9 cellular contexts compared by ENCODE assay signal in the genomic region with DNA sequence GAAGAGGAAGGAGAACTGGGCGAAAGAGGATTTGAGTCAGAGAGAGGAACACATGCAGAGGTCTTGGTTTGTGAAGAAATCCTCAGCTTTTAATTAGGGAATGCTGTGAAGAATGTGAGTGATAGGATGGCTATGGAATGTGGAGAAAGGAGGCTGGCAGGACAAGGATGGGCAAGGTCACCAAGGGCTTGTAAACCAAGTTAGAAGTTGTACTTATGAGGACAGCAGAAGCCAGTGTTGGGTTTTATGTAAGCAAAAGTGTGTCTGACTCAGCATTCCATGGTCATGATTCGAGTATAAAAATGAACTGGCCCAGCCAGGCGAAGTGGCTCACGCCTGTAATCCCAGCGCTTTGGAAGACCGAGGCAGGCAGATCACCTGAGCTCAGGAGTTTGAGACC. TPM values are rescaled to one million over a fixed set of nuclear protein-coding genes. Genes with fewer than 3 reads are reported as not detected.
DNase-seq lines count a peak whose midpoint lies in the region; ATAC-seq and TF ChIP-seq lines count a peak whose summit lies in the region.
"Had no signal": no experiment of that assay in that cellular context is flagged by ENCODE, and none has a peak within 500 bp of the region (broad histone marks: within the 10 kb centered on the region; RNA-seq: fewer than 3 reads in every experiment).

No MANE protein-coding gene starts in this region.

- no peaks in the 10 kb centered on the region for H3K27me3 ChIP-seq in rectal smooth muscle tissue (ENCODE audit: control insufficient read depth, insufficient read depth, low read length)

- TF ChIP-seq CTCF in RWPE1 (conservative IDR thresholded peaks at IDR 0.05; ENCODE audit: low read depth) (no peak), fibroblast of mammary gland (conservative IDR thresholded peaks at IDR 0.05; ENCODE audit: control insufficient read depth, insufficient read depth, low read depth, low read length) (no peak), OCI-LY7 (conservative IDR thresholded peaks at IDR 0.05; ENCODE audit: low read length) (no peak)

- H2AFZ ChIP-seq in OCI-LY7 (ENCODE audit: low read length) = no peak overlapping the region

- no TSS peak for BruUV-seq in OCI-LY7 (replicated peaks; lab: Mats Ljungman, UMichigan)

- H3K9ac ChIP-seq in rectal smooth muscle tissue (ENCODE audit: low read length) = no peak overlapping the region

- H3K36me3 ChIP-seq in rectal smooth muscle tissue (ENCODE audit: control insufficient read depth, insufficient read depth, low read length) (no peaks in the 10 kb centered on the region), OCI-LY7 (ENCODE audit: insufficient read depth, low read length) (no peaks in the 10 kb centered on the region)

- intact Hi-C loops in OCI-LY7 (cut with micrococcal nuclease; ENCODE audit: unreplicated experiment) = no loop called here

- no peak for ATAC-seq in GM18870 (IDR thresholded peaks at IDR 0.05; ENCODE audit: unreplicated experiment)

- no peaks in the 10 kb centered on the region for H3K9me3 ChIP-seq in OCI-LY7 (ENCODE audit: low read length)

- no peaks in the 10 kb centered on the region for H3K9me2 ChIP-seq in OCI-LY7 (ENCODE audit: insufficient read depth, low read length)

- H3K4me2 ChIP-seq in OCI-LY7 (ENCODE audit: low read length) = no peak overlapping the region

- H4K20me1 ChIP-seq in OCI-LY7 (ENCODE audit: insufficient read depth, low read length) = no peaks in the 10 kb centered on the region

- H3K4me1 ChIP-seq in rectal smooth muscle tissue (ENCODE audit: control insufficient read depth, insufficient read depth, low read length) (peaks cover 9% of the 10 kb centered on the region), OCI-LY7 (ENCODE audit: insufficient read depth, low read length, poor library complexity, severe bottlenecking) (no peaks in the 10 kb centered on the region)

- DNase-seq in ELR (ENCODE audit: low read depth) = peak; percentile 98
- DNase-seq in RWPE1 (ENCODE audit: low spot score) = peak; percentile 92
- DNase-seq in fibroblast of mammary gland (ENCODE audit: low read depth) = peak; percentile 98
- no peak for DNase-seq in iPS-NIHi7 (ENCODE audit: extremely low spot score)
- no peak for DNase-seq in inferior parietal cortex (ENCODE audit: extremely low spot score)
- DNase-seq in OCI-LY7 (ENCODE audit: low spot score) = no peak
- DNase-seq: activated CD8-positive, alpha-beta memory T cell treated with anti-CD3 and anti-CD28 coated beads for 24 hours had no signal

- no peaks in the 10 kb centered on the region for H3K79me2 ChIP-seq in OCI-LY7 (ENCODE audit: insufficient read depth, low read depth, low read length)

- CTCF ChIA-PET in RWPE1 (lab: Yijun Ruan, JAX) (interaction anchor here (0.5 to 0.7 kb wide), 4 partner anchors 44 to 89 kb away, joined by 3 read pairs; no protein-coding TSS in a partner anchor), OCI-LY7 (lab: Charles Lee; ENCODE audit: unreplicated experiment) (no interaction called here)

- POLR2A ChIA-PET in RWPE1 (lab: Yijun Ruan, JAX; ENCODE audit: low non-redundant PET) (no interaction called here), OCI-LY7 (lab: Charles Lee) (interaction anchor here (0.9 kb wide), 1 partner anchor 22 kb away, joined by 3 read pairs; no protein-coding TSS in a partner anchor)

- H3K4me3 ChIP-seq in fibroblast of mammary gland (ENCODE audit: control insufficient read depth, low read depth, low read length) = no peak overlapping the region
- H3K4me3 ChIP-seq in rectal smooth muscle tissue (ENCODE audit: low read length) = no peak overlapping the region
- no peak overlapping the region for H3K4me3 ChIP-seq in OCI-LY7 (ENCODE audit: low read depth, low read length, poor library complexity, severe bottlenecking)

- H3K27ac ChIP-seq in RWPE1 (peak overlapping the region; percentile 83), rectal smooth muscle tissue (ENCODE audit: low read depth, low read length) (peak overlapping the region; percentile 53), OCI-LY7 (ENCODE audit: low read depth, low read length, poor library complexity, severe bottlenecking) (no peak overlapping the region)

RNA-seq across cellular contexts. Expression of gene IL12A, which starts 59.9 kb away (rescaled TPM):
- not detected in 2 replicates for total RNA-seq in OCI-LY7 (2014; rRNA removed; shearing (Covaris generic))
- total RNA-seq in OCI-LY7 (2022) = not detected in 2 replicates

Comparison
In these comparisons a context has a peak if more than half of its experiments do, and no peak if none do; other contexts are left out.
1. DNase-seq: peak in ELR (single experiment), RWPE1 (single experiment) and fibroblast of mammary gland (single experiment); none in iPS-NIHi7 (single experiment), inferior parietal cortex (single experiment) and OCI-LY7 (single experiment).